Comparison of ENCODE assay signal across 12 cellular contexts in the genomic region with DNA sequence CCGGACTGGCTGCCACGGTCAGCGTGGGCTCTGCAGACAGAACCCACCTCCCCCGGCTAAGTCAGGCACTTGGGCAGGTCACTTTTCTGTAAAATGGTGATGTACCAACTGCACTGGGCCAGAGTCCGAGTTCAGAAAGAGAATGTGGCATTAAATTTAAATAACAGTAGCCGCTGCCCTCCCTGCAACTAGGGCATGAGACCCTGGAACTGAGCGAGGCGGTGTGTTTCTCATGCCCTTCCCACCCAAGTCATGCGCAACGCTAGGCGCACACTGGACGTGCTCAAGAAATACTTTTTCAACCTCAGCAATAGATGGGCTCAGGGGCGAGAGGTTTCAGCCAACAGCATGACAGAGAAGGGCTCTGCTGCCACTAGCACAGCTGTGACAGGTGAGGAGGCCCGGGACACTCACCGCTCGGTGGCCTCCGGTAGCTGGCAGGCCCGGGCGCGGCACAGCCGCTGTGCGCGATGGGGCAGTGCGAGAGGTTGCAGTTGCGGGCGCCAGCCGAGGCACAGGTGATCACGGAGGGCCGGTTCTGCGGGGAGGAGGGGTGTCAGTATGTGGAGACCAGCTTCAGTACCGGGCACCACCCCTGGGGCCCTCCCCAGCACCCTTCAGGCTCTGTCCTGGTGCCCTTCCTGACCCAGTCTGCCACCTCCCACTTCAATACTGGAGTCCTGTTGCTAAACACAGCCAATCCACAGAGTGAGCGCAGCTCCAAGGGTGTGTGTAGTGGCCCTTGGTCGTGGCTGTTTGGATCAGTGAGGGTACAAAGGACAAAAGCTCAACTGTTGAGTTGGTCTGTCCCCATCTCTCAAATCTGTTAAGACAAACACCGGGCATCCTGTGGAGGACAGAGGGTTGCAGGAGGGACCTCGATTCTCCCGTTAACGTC.
DNase-seq lines count a peak whose midpoint lies in the region; ATAC-seq, FAIRE-seq and TF ChIP-seq lines count a peak whose summit lies in the region.
"Had no signal": no experiment of that assay in that cellular context is flagged by ENCODE, and none has a peak within 500 bp of the region (broad histone marks: within the 10 kb centered on the region; RNA-seq: fewer than 3 reads in every experiment).

No MANE protein-coding gene starts in this region.

- H3K9me3 Mint-ChIP-seq in WTC11, result no peaks in the 10 kb centered on the region
- no peaks in the 10 kb centered on the region for H3K9me3 Mint-ChIP-seq in endothelial cell (ENCODE audit: unreplicated experiment)
- no peaks in the 10 kb centered on the region for H3K9me3 Mint-ChIP-seq in naive thymus-derived CD8-positive, alpha-beta T cell

- FAIRE-seq in HTR-8/SVneo (lab: Jason Lieb, UNC), result no peak
- FAIRE-seq: D721Med had no signal

- H3K27me3 Mint-ChIP-seq in WTC11 (ENCODE audit: low read depth) (no peaks in the 10 kb centered on the region), endothelial cell (ENCODE audit: unreplicated experiment) (peaks cover 34% of the 10 kb centered on the region)
- no peaks in the 10 kb centered on the region for H3K27me3 Mint-ChIP-seq in naive thymus-derived CD8-positive, alpha-beta T cell

- no peaks in the 10 kb centered on the region for H3K9me3 ChIP-seq in thoracic aorta

- TF ChIP-seq CTCF in WTC11 (IDR thresholded peaks at IDR 0.05) (no peak), endothelial cell (IDR thresholded peaks at IDR 0.05; ENCODE audit: unreplicated experiment) (no peak), thoracic aorta (IDR thresholded peaks at IDR 0.05) (no peak)

- peaks cover 52 to 97% of the 10 kb centered on the region in 2 donors for H3K4me1 ChIP-seq in thoracic aorta (ENCODE audit: control insufficient read depth in 1 of 2, low read depth in 2 of 2)

- no peak for DNase-seq in WTC11 (ENCODE audit: low spot score)
- no peak for DNase-seq in endothelial cell (ENCODE audit: low spot score)
- no peak for DNase-seq in naive thymus-derived CD8-positive, alpha-beta T cell
- no peak for DNase-seq in thoracic aorta (ENCODE audit: low spot score)
- no peak for DNase-seq in HTR-8/SVneo (ENCODE audit: insufficient read length, low spot score)
- DNase-seq in DMS153 (lab: John Stamatoyannopoulos, UW), result no peak
- DNase-seq in NCI-H187 (lab: John Stamatoyannopoulos, UW), result no peak
- DNase-seq: NCI-H1092, NCI-H82, SW 1271 had no signal

- peak overlapping the region; percentile 55 to 87 for H3K27ac ChIP-seq in thoracic aorta

- H3K4me3 ChIP-seq in thoracic aorta, result no peak overlapping the region

- no peak overlapping the region for H3K4me3 Mint-ChIP-seq in WTC11
- H3K4me3 Mint-ChIP-seq in endothelial cell (ENCODE audit: unreplicated experiment), result peak overlapping the region; percentile 67
- H3K4me3 Mint-ChIP-seq in naive thymus-derived CD8-positive, alpha-beta T cell, result no peak overlapping the region

- H3K4me1 Mint-ChIP-seq in WTC11 (peaks cover 9% of the 10 kb centered on the region), endothelial cell (ENCODE audit: unreplicated experiment) (peaks cover 49% of the 10 kb centered on the region)
- H3K4me1 Mint-ChIP-seq in naive thymus-derived CD8-positive, alpha-beta T cell, result peaks cover 0 to 9% (median 3%) of the 10 kb centered on the region in 4 donors

- peaks cover 11% of the 10 kb centered on the region for H3K36me3 ChIP-seq in thoracic aorta

- H3K36me3 Mint-ChIP-seq in WTC11 (peaks cover 21% of the 10 kb centered on the region; the same call in 1 of the 2 replicates), endothelial cell (ENCODE audit: low read depth, unreplicated experiment) (peaks cover 43% of the 10 kb centered on the region)
- H3K36me3 Mint-ChIP-seq in naive thymus-derived CD8-positive, alpha-beta T cell, result peaks cover 0 to 64% (median 13%) of the 10 kb centered on the region in 3 donors

- ATAC-seq in WTC11 (no peak; the same call in 1 of the 2 replicates), thoracic aorta (ENCODE audit: insufficient number of reproducible peaks, low FRiP score, low read depth) (no peak)
- no peak for ATAC-seq in naive thymus-derived CD8-positive, alpha-beta T cell
- ATAC-seq: esophagus mucosa had no signal

- H3K27me3 ChIP-seq in thoracic aorta (replicated peaks; ENCODE audit: insufficient read depth), result no peaks in the 10 kb centered on the region

- CTCF ChIA-PET in WTC11 (lab: Charles Lee), result no interaction called here

- POLR2A ChIA-PET in WTC11 (lab: Charles Lee), result no interaction called here
- POLR2A ChIA-PET in naive thymus-derived CD8-positive, alpha-beta T cell (lab: Charles Lee), result no interaction called here

- H3K27ac Mint-ChIP-seq in WTC11 (peak overlapping the region; percentile 65), endothelial cell (ENCODE audit: unreplicated experiment) (peak overlapping the region; percentile 64)
- peak overlapping the region in 6 of 10 donors; percentile 6 to 73 (median 29) for H3K27ac Mint-ChIP-seq in naive thymus-derived CD8-positive, alpha-beta T cell

TF ChIP-seq in WTC11, 78 proteins besides CTCF, POLR2A, EP300 and RAD21:
- no peak for TF ChIP-seq TEAD1 (CRISPR knock-in tag; IDR thresholded peaks at IDR 0.05)
TF ChIP-seq in WTC11: peak in this region for 0.
